35 cellular contexts compared by ENCODE assay signal in the genomic region with DNA sequence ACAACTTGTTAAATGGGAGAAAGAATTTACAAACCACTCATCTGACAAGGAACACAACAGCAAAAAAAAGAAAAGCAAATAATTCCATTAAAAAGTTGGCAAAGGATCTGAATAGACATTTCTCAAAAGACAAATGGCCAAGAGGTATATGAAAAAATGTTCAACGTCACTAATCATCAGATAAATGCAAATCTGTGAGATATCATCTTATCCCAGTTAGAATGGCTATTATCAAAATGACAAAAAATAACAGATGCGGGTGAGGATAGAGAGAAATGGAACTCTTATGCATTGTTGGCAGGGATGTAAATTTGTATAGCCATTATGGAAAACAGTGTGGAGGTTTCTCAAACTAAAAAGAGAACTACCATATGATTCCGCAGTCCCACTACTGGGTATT.
"Had no signal": no experiment of that assay in that cellular context is flagged by ENCODE, and none has a peak within 500 bp of the region (broad histone marks: within the 10 kb centered on the region; RNA-seq: fewer than 3 reads in every experiment).

No MANE protein-coding gene starts in this region.

- H3K27ac ChIP-seq: KMS-11 had no signal

- H3K36me3 ChIP-seq: MG63 had no signal

- DNase-seq: Karpas-422, Kasumi-1, KG1, MG63, MM.1S, MV-4-11, NCI-H1048, NCI-H1092, NCI-H1092 treated with DMSO at 0.1 percent for 48 hours, NCI-H1105, NCI-H1105 treated with DMSO at 0.1 percent for 48 hours, NCI-H1417, NCI-H1417 treated with DMSO at 0.1 percent for 48 hours, NCI-H1436, NCI-H1436 treated with DMSO at 0.1 percent for 48 hours, NCI-H146, NCI-H1694, NCI-H1694 treated with DMSO at 0.1 percent for 48 hours, NCI-H187, NCI-H187 treated with DMSO at 0.1 percent for 48 hours, NCI-H1930, NCI-H2029, NCI-H2029 treated with DMSO at 0.1 percent for 48 hours, NCI-H2081, NCI-H2081 treated with DMSO at 0.1 percent for 48 hours, NCI-H2107, NCI-H2171, NCI-H2171 treated with DMSO at 0.1 percent for 48 hours, NCI-H2227 treated with DMSO at 0.1 percent for 48 hours, NCI-H226, NCI-H345, NCI-H446, NCI-H446 treated with DMSO at 0.1 percent for 48 hours, NCI-H510A had no signal

- H3K4me2 ChIP-seq: KMS-11 had no signal

- H3K27me3 ChIP-seq: MG63 had no signal

- H3K9ac ChIP-seq: KMS-11 had no signal

- H3K4me3 ChIP-seq: MG63 had no signal
